9 cellular contexts compared by ENCODE assay signal in genomic region chr6:167350322-167350721, GRCh38. TPM values are rescaled to one million over a fixed set of nuclear protein-coding genes. Genes with fewer than 3 reads are reported as not detected.
A peak's percentile ranks its signal among the peaks of the same experiment; 100 is the strongest.
DNase-seq lines count a peak whose midpoint lies in the region; ATAC-seq, FAIRE-seq and TF ChIP-seq lines count a peak whose summit lies in the region.
"Had no signal": no experiment of that assay in that cellular context is flagged by ENCODE, and none has a peak within 500 bp of the region (broad histone marks: within the 10 kb centered on the region; RNA-seq: fewer than 3 reads in every experiment).

No MANE protein-coding gene starts in this region.

- WGBS in heart left ventricle, 4 donors = 10 to 26% (median 15%) methylated on average over 22 of the region's 22 CpGs

- H3K27me3 ChIP-seq in DOHH2 (ENCODE audit: control insufficient read depth, low read length) (peaks cover 26% of the 10 kb centered on the region), heart left ventricle (peaks cover 0 to 43% (median 3%) of the 10 kb centered on the region in 9 donors), rectal smooth muscle tissue (ENCODE audit: control insufficient read depth, insufficient read depth, low read length) (no peaks in the 10 kb centered on the region)

- peak overlapping the region; percentile 71 for H3K27ac Mint-ChIP-seq in T-helper 2 cell treated with Interferon-gamma antibody and Interleukin-4, amounts not matched to agents 5 μg/mL and 100 μg/mL, for 36 hours

- H3K9me3 ChIP-seq in DOHH2 (ENCODE audit: control insufficient read depth, insufficient read depth, low read length) = no peaks in the 10 kb centered on the region
- peaks cover 0 to 15% (median 4%) of the 10 kb centered on the region in 12 donors for H3K9me3 ChIP-seq in heart left ventricle

- no peaks in the 10 kb centered on the region for H3K9me2 ChIP-seq in DOHH2 (replicated peaks; ENCODE audit: control insufficient read depth, low read length)

- ATAC-seq in heart left ventricle (peak; percentile 32 to 72 (median 62)), HG03432 (IDR thresholded peaks at IDR 0.05; ENCODE audit: unreplicated experiment) (no peak)

- peak overlapping the region; percentile 85 for H3K4me3 Mint-ChIP-seq in T-helper 2 cell treated with Interferon-gamma antibody and Interleukin-4, amounts not matched to agents 5 μg/mL and 100 μg/mL, for 36 hours

- peaks cover 28% of the 10 kb centered on the region for H3K4me1 ChIP-seq in DOHH2 (ENCODE audit: control insufficient read depth, low read length)
- H3K4me1 ChIP-seq in heart left ventricle = peaks cover 0 to 18% (median 11%) of the 10 kb centered on the region in 12 donors
- H3K4me1 ChIP-seq in rectal smooth muscle tissue (ENCODE audit: control insufficient read depth, insufficient read depth, low read length) = peaks cover 3% of the 10 kb centered on the region

- no peak for DNase-seq in T-helper 2 cell treated with Interferon-gamma antibody and Interleukin-4, amounts not matched to agents 5 μg/mL and 100 μg/mL, for 36 hours (ENCODE audit: low spot score)
- DNase-seq in heart left ventricle = peak in 3 of 5 donors; percentile 10 to 38 (median 29)
- no peak for DNase-seq in SHP77 (lab: John Stamatoyannopoulos, UW)
- DNase-seq in NAMALWA (ENCODE audit: low spot score) = no peak
- DNase-seq in GM12892 (ENCODE audit: insufficient read length) = no peak
- DNase-seq: stimulated activated CD4-positive, alpha-beta T cell treated with anti-CD3 and anti-CD28 coated beads, Interleukin-12 subunit alpha, Interleukin-12 subunit beta, amount 100 ng/mL, for 4 hours had no signal

- peaks cover 12% of the 10 kb centered on the region for H3K4me1 Mint-ChIP-seq in T-helper 2 cell treated with Interferon-gamma antibody and Interleukin-4, amounts not matched to agents 5 μg/mL and 100 μg/mL, for 36 hours (ENCODE audit: low read depth)

- TF ChIP-seq POLR2A in heart left ventricle (IDR thresholded peaks at IDR 0.05) = no peak
- no peak for TF ChIP-seq POLR2A in GM12892 (IDR thresholded peaks at IDR 0.05; ENCODE audit: low read depth, low read length)

- H3K27ac ChIP-seq in DOHH2 (ENCODE audit: low read depth, low read length) (no peak overlapping the region), heart left ventricle (peak overlapping the region in 7 of 12 donors; percentile 37 to 73 (median 48)), rectal smooth muscle tissue (ENCODE audit: low read depth, low read length) (peak overlapping the region; percentile 78)

- H3K9ac ChIP-seq in rectal smooth muscle tissue (ENCODE audit: low read length) = no peak overlapping the region

- peaks cover 2% of the 10 kb centered on the region for H3K36me3 Mint-ChIP-seq in T-helper 2 cell treated with Interferon-gamma antibody and Interleukin-4, amounts not matched to agents 5 μg/mL and 100 μg/mL, for 36 hours (ENCODE audit: low read depth)

- peak overlapping the region; percentile 85 for H3K4me2 ChIP-seq in DOHH2 (ENCODE audit: low read length)

- H3F3A ChIP-seq in DOHH2 (ENCODE audit: control insufficient read depth, insufficient read depth) = no peaks in the 10 kb centered on the region

- TF ChIP-seq CTCF in DOHH2 (IDR thresholded peaks at IDR 0.05; ENCODE audit: low read depth, low read length, poor library complexity, severe bottlenecking) (no peak), heart left ventricle (IDR thresholded peaks at IDR 0.05) (no peak)

- no peaks in the 10 kb centered on the region for H3K79me2 ChIP-seq in DOHH2 (ENCODE audit: control insufficient read depth, low read length)

- H4K20me1 ChIP-seq in DOHH2 (ENCODE audit: control insufficient read depth, insufficient read depth, low read depth, low read length) = no peaks in the 10 kb centered on the region

- H3K36me3 ChIP-seq in DOHH2 (ENCODE audit: control insufficient read depth, low read length) (no peaks in the 10 kb centered on the region), heart left ventricle (no peaks in the 10 kb centered on the region), rectal smooth muscle tissue (ENCODE audit: control insufficient read depth, insufficient read depth, low read length) (no peaks in the 10 kb centered on the region)

- H3K4me3 ChIP-seq in DOHH2 (ENCODE audit: low read length) (peak overlapping the region; percentile 70), heart left ventricle (peak overlapping the region in 9 of 12 donors; percentile 44 to 58 (median 50)), rectal smooth muscle tissue (ENCODE audit: low read length) (peak overlapping the region; percentile 68)

- peaks cover 3% of the 10 kb centered on the region for H3K9me3 Mint-ChIP-seq in T-helper 2 cell treated with Interferon-gamma antibody and Interleukin-4, amounts not matched to agents 5 μg/mL and 100 μg/mL, for 36 hours

- peaks cover 45% of the 10 kb centered on the region for H3K27me3 Mint-ChIP-seq in T-helper 2 cell treated with Interferon-gamma antibody and Interleukin-4, amounts not matched to agents 5 μg/mL and 100 μg/mL, for 36 hours (ENCODE audit: low read depth)

- intact Hi-C loops in heart left ventricle (cut with DNase I) = loop anchor here in 2 of 10 donors (10.0 kb wide), 2 partner anchors 126 to 136 kb away; no protein-coding TSS in a partner anchor

- no peak for FAIRE-seq in GM12892 (lab: Jason Lieb, UNC)

RNA-seq across cellular contexts. Expression of gene TTLL2, which starts 25.4 kb away (rescaled TPM):
- total RNA-seq in heart left ventricle = not detected
- not detected for polyA plus RNA-seq in heart left ventricle
- polyA plus RNA-seq in GM12892 (2012; ENCODE audit: missing spikeins) = not detected

RNA-seq across cellular contexts. Expression of gene UNC93A, which starts 59.2 kb away (rescaled TPM):
- total RNA-seq in heart left ventricle = not detected
- polyA plus RNA-seq in heart left ventricle = not detected
- polyA plus RNA-seq in GM12892 (2012; ENCODE audit: missing spikeins) = not detected

Comparison
In these comparisons a context has a peak if more than half of its experiments do, and no peak if none do; other contexts are left out.
1. DNase-seq: peak in heart left ventricle (3 of 5); none in T-helper 2 cell treated with Interferon-gamma antibody and Interleukin-4, amounts not matched to agents 5 μg/mL and 100 μg/mL, for 36 hours (single experiment), SHP77 (0 of 2), NAMALWA (single experiment) and GM12892 (single experiment).
2. Peak in every context shown above with its lines, with median percentiles within 50 percentile points of each other: H3K4me3 ChIP-seq.